In the genomic region with DNA sequence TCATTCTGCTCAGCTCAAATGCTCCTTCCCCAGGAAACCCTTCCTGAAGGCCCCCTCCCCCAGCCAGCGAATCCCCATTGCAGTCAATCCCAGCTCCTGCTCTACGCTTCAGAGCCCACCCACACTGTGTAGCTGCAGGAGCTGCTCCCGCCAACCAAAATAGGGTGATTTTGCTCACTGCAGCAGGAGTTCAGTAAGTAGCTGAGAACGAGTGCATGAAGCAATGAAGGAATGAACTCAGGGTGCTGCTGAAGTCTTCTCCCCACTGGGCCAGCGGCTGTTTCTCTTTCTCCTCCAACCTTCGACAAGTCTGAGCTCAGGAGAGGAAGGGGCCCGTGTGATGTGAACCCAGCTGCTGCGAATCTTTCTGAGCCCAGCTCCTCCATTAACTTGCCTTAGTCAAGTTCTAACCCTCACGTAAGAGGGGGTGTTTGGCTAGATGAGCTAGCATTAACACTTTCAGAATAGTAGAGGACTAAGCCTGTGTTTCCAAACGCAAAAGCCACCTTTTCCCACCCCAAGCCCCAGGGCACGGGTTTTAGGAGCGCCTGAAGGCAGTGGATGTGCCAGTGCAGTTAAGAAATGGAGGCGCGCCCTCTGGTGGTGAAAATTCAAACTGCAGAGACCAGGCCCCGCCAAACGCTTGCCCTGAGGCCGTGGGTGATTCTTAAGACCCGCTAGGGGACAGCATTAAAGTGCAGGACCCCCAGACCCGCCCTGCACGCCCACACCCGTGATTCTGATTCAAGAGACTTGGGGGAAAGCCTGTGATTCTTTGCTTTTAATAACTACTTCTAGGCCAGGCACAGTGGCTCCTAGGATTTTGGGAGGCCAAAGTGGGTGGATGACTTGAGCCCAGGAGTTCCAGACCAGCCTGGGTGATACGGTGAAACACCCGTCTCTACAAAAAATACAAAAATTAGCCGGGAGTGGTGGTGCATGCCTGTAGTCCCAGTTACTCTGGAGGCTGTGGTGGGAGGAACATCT, we compare ENCODE assay signal across 8 cellular contexts. TPM values are rescaled to one million over a fixed set of nuclear protein-coding genes. Genes with fewer than 3 reads are reported as not detected.
DNase-seq lines count a peak whose midpoint lies in the region; ATAC-seq, FAIRE-seq and TF ChIP-seq lines count a peak whose summit lies in the region.

No MANE protein-coding gene starts in this region.

- peak; percentile 44 for DNase-seq in ACHN
- peak; percentile 47 for DNase-seq in GM12891 (ENCODE audit: insufficient read length, low spot score)
- peak; percentile 11 for DNase-seq in LHCN-M2 (ENCODE audit: low read depth)
- DNase-seq in caudate nucleus (lab: John Stamatoyannopoulos, UW) = peak in 36 of 61 donors; percentile 5 to 56 (median 28)
- DNase-seq in HepG2 (ENCODE audit: low spot score) = peak; percentile 56
- peak; percentile 23 for DNase-seq in stimulated activated CD8-positive, alpha-beta memory T cell treated with anti-CD3 and anti-CD28 coated beads, Interleukin-12 subunit alpha, Interleukin-12 subunit beta, amount 100 ng/mL, for 1 hour (ENCODE audit: low read depth)

- no TSS peak for BruUV-seq in HepG2 (replicated peaks; lab: Mats Ljungman, UMichigan)

- TF ChIP-seq POLR2A in GM12891 (IDR thresholded peaks at IDR 0.05; ENCODE audit: low read depth, low read length) (no peak), HepG2 (IDR thresholded peaks at IDR 0.05; ENCODE audit: insufficient read depth in 1 of 2, low read depth in 2 of 2, low read length in 2 of 2) (no peak)

- H3K4me3 ChIP-seq in HepG2 (replicated peaks in 1 of 3; ENCODE audit: insufficient read depth in 1 of 3, low read depth in 2 of 3, low read length in 3 of 3) = peak overlapping the region; percentile 20 to 58 (median 20); a peak in 4 of 6 replicates

- 20% methylated on average over 19 of the region's 24 CpGs for WGBS in HepG2 (ENCODE audit: low lambda C conversion rate)

- no peaks in the 10 kb centered on the region for H3K79me2 ChIP-seq in HepG2 (ENCODE audit: insufficient read depth, low read length)

- H3K27me3 ChIP-seq in HepG2 (ENCODE audit: control insufficient read depth in 1 of 2, insufficient read depth in 2 of 2, low read length in 2 of 2) = no peaks in the 10 kb centered on the region

- peaks cover 12% of the 10 kb centered on the region for H3K9me3 ChIP-seq in HepG2 (ENCODE audit: low read length)

- H3K9ac ChIP-seq in HepG2 (ENCODE audit: insufficient read depth, low read depth, low read length) = peak overlapping the region; percentile 19; the same call in 1 of the 2 replicates

- H4K20me1 ChIP-seq in HepG2 (ENCODE audit: insufficient read depth, low read length) = no peaks in the 10 kb centered on the region

- H2AFZ ChIP-seq in HepG2 (ENCODE audit: low read length) = no peak overlapping the region

- ATAC-seq in HepG2 (peak; percentile 88), HG03175 (IDR thresholded peaks at IDR 0.05; ENCODE audit: unreplicated experiment) (no peak)

- H3K4me2 ChIP-seq in HepG2 (ENCODE audit: low read depth, low read length) = peak overlapping the region; percentile 76

- no peak overlapping the region; the same call in 1 of the 2 replicates for H3K27ac ChIP-seq in VCaP
- H3K27ac ChIP-seq in caudate nucleus (ENCODE audit: low read depth, low read length) = no peak overlapping the region
- no peak overlapping the region for H3K27ac ChIP-seq in HepG2 (ENCODE audit: extremely low read length, insufficient read depth, low read length)

- TF ChIP-seq CTCF in VCaP (conservative IDR thresholded peaks at IDR 0.05) (peak; percentile 94), HepG2 (CRISPR knock-in tag; IDR thresholded peaks at IDR 0.05) (peak; percentile 90)

- TF ChIP-seq EP300 in HepG2 (IDR thresholded peaks at IDR 0.05; ENCODE audit: low read depth in 2 of 2, low read length in 2 of 2) = no peak
- no peak for TF ChIP-seq EP300 in HepG2 (CRISPR knock-in tag; IDR thresholded peaks at IDR 0.05; ENCODE audit: borderline replicate concordance)

- POLR2A ChIA-PET in HepG2 (lab: Yijun Ruan, JAX) = interaction anchor here (0.6 to 3.0 kb wide), 21 partner anchors 9 to 126 kb away, joined by 3 to 23 read pairs (median 4); a partner anchor contains a TSS

- intact Hi-C loops in HepG2 (cut with micrococcal nuclease; ENCODE audit: unreplicated experiment) = loop anchor here (1.0 to 2.0 kb wide), 3 partner anchors 50 to 126 kb away; no protein-coding TSS in a partner anchor

- in situ Hi-C loops in ACHN (cut with HindIII; ENCODE audit: low pct_ligation_motif_present, low pct_unique_long_range_greater_than_20kb, low sequenced_read_pairs) (no loop called here), HepG2 (cut with HindIII; ENCODE audit: extremely low pct_ligation_motif_present, low pct_unique_long_range_greater_than_20kb) (loop anchor here (5.0 to 10.0 kb wide), 2 partner anchors 122 to 136 kb away; no protein-coding TSS in a partner anchor)

- CTCF ChIA-PET in HepG2 (lab: Yijun Ruan, JAX; ENCODE audit: low intra/inter-chr PET ratio, low total read pairs) = interaction anchor here (0.7 to 3.1 kb wide), 7 partner anchors 13 to 132 kb away, joined by 3 to 14 read pairs (median 5); no protein-coding TSS in a partner anchor

- H3K36me3 ChIP-seq in HepG2 (replicated peaks in 1 of 2; ENCODE audit: control insufficient read depth in 1 of 2, insufficient read depth in 2 of 2, low read length in 2 of 2) = no peaks in the 10 kb centered on the region

- peaks cover 73% of the 10 kb centered on the region for H3K4me1 ChIP-seq in HepG2 (ENCODE audit: insufficient read depth, low read length)

- TF ChIP-seq RAD21 in HepG2 (CRISPR knock-in tag; IDR thresholded peaks at IDR 0.05) = peak; percentile 84

- FAIRE-seq in GM12891 (lab: Jason Lieb, UNC) = no peak
- no peak for FAIRE-seq in HepG2 (lab: Jason Lieb, UNC)

RNA-seq across cellular contexts. Expression of a gene that starts 11.9 kb away (rescaled TPM):
- not detected for polyA plus RNA-seq in GM12891 (2012; ENCODE audit: low read depth, missing spikeins)
- not detected in 2 replicates for total RNA-seq in LHCN-M2 (2014; rRNA removed)
- not detected for polyA plus RNA-seq in LHCN-M2 (2012)
- total RNA-seq in HepG2 (2016; rRNA removed; fragmentation: Illumina TruSeq; extraction: Trizol) = 17.2 and 39.1 TPM in 2 replicates
- 5.1 and 5.2 TPM in 2 replicates for total RNA-seq in HepG2 (2016; cell fraction: cytosol; rRNA removed; fragmentation: Illumina TruSeq; extraction: Trizol; ENCODE audit: low read depth)
- total RNA-seq in HepG2 (2016; cell fraction: insoluble cytoplasmic fraction; rRNA removed; fragmentation: Illumina TruSeq; extraction: Trizol) = 18.0 and 38.7 TPM in 2 replicates
- total RNA-seq in HepG2 (2016; cell fraction: membrane; rRNA removed; fragmentation: Illumina TruSeq; extraction: Trizol) = 9.0 and 10.8 TPM in 2 replicates
- total RNA-seq in HepG2 (2016; cell fraction: nucleus; rRNA removed; fragmentation: Illumina TruSeq; extraction: Trizol) = 31.1 and 34.0 TPM in 2 replicates
- polyA plus RNA-seq in HepG2 (2011; rRNA removed) = 57.8 and 82.7 TPM in 2 replicates
- polyA plus RNA-seq in HepG2 (2011; cell fraction: cytosol; rRNA removed) = 51.9 and 68.1 TPM in 2 replicates
- polyA plus RNA-seq in HepG2 (2011; cell fraction: nucleus; rRNA removed) = 26.7 and 38.8 TPM in 2 replicates
- polyA plus RNA-seq in HepG2 (2012) = 39.8 and 51.8 TPM in 2 replicates
- polyA plus RNA-seq in HepG2 (2016; cell fraction: cytosol; fragmentation: Illumina TruSeq; extraction: Trizol; ENCODE audit: low read depth) = 4.5 and 5.5 TPM in 2 replicates
- 17.2 and 17.4 TPM in 2 replicates for polyA plus RNA-seq in HepG2 (2016; cell fraction: insoluble cytoplasmic fraction; fragmentation: Illumina TruSeq; extraction: Trizol; ENCODE audit: low read depth)
- polyA plus RNA-seq in HepG2 (2016; cell fraction: membrane; fragmentation: Illumina TruSeq; extraction: Trizol; ENCODE audit: low read depth) = 7.7 and 8.0 TPM in 2 replicates
- polyA plus RNA-seq in HepG2 (2016; cell fraction: nucleus; fragmentation: Illumina TruSeq; extraction: Trizol; ENCODE audit: insufficient read depth, low read depth) = 48.5 and 50.8 TPM in 2 replicates
- 48.7 TPM in 1 of 2 replicates, not detected in the other for polyA minus RNA-seq in HepG2 (2011; rRNA and poly(A)+ RNA removed; ENCODE audit: low replicate concordance)
- 12.7 and 23.3 TPM in 2 replicates for polyA minus RNA-seq in HepG2 (2011; cell fraction: cytosol; rRNA and poly(A)+ RNA removed)
- 13.5 and 19.5 TPM in 2 replicates for polyA minus RNA-seq in HepG2 (2011; cell fraction: nucleus; rRNA and poly(A)+ RNA removed)

RNA-seq across cellular contexts. Expression of a gene that starts 31.9 kb away (rescaled TPM):
- not detected for polyA plus RNA-seq in GM12891 (2012; ENCODE audit: low read depth, missing spikeins)
- 0.06 and 0.13 TPM in 2 replicates for total RNA-seq in LHCN-M2 (2014; rRNA removed)
- polyA plus RNA-seq in LHCN-M2 (2012) = 0.10 TPM
- total RNA-seq in HepG2 (2016; rRNA removed; fragmentation: Illumina TruSeq; extraction: Trizol) = 237 and 498 TPM in 2 replicates
- 71.6 and 82.2 TPM in 2 replicates for total RNA-seq in HepG2 (2016; cell fraction: cytosol; rRNA removed; fragmentation: Illumina TruSeq; extraction: Trizol; ENCODE audit: low read depth)
- total RNA-seq in HepG2 (2016; cell fraction: insoluble cytoplasmic fraction; rRNA removed; fragmentation: Illumina TruSeq; extraction: Trizol) = 219 and 507 TPM in 2 replicates
- total RNA-seq in HepG2 (2016; cell fraction: membrane; rRNA removed; fragmentation: Illumina TruSeq; extraction: Trizol) = 187 and 205 TPM in 2 replicates
- 372 and 429 TPM in 2 replicates for total RNA-seq in HepG2 (2016; cell fraction: nucleus; rRNA removed; fragmentation: Illumina TruSeq; extraction: Trizol)
- polyA plus RNA-seq in HepG2 (2011; rRNA removed) = 449 and 569 TPM in 2 replicates
- polyA plus RNA-seq in HepG2 (2011; cell fraction: cytosol; rRNA removed) = 331 and 435 TPM in 2 replicates
- 165 and 220 TPM in 2 replicates for polyA plus RNA-seq in HepG2 (2011; cell fraction: nucleus; rRNA removed)
- 423 and 569 TPM in 2 replicates for polyA plus RNA-seq in HepG2 (2012)
- polyA plus RNA-seq in HepG2 (2016; cell fraction: cytosol; fragmentation: Illumina TruSeq; extraction: Trizol; ENCODE audit: low read depth) = 81.2 and 88.3 TPM in 2 replicates
- 241 and 254 TPM in 2 replicates for polyA plus RNA-seq in HepG2 (2016; cell fraction: insoluble cytoplasmic fraction; fragmentation: Illumina TruSeq; extraction: Trizol; ENCODE audit: low read depth)
- polyA plus RNA-seq in HepG2 (2016; cell fraction: membrane; fragmentation: Illumina TruSeq; extraction: Trizol; ENCODE audit: low read depth) = 159 and 171 TPM in 2 replicates
- polyA plus RNA-seq in HepG2 (2016; cell fraction: nucleus; fragmentation: Illumina TruSeq; extraction: Trizol; ENCODE audit: insufficient read depth, low read depth) = 573 and 590 TPM in 2 replicates
- 0.30 and 414 TPM in 2 replicates for polyA minus RNA-seq in HepG2 (2011; rRNA and poly(A)+ RNA removed; ENCODE audit: low replicate concordance)
- polyA minus RNA-seq in HepG2 (2011; cell fraction: cytosol; rRNA and poly(A)+ RNA removed) = 176 and 231 TPM in 2 replicates
- 87.0 and 105 TPM in 2 replicates for polyA minus RNA-seq in HepG2 (2011; cell fraction: nucleus; rRNA and poly(A)+ RNA removed)

RNA-seq across cellular contexts. Expression of a gene that starts 40.0 kb away (rescaled TPM):
- not detected for polyA plus RNA-seq in GM12891 (2012; ENCODE audit: low read depth, missing spikeins)
- total RNA-seq in LHCN-M2 (2014; rRNA removed) (not detected in 2 replicates), HepG2 (2016; rRNA removed; fragmentation: Illumina TruSeq; extraction: Trizol) (not detected in 2 replicates)
- polyA plus RNA-seq in LHCN-M2 (2012) = 0.12 TPM
- total RNA-seq in HepG2 (2016; cell fraction: cytosol; rRNA removed; fragmentation: Illumina TruSeq; extraction: Trizol; ENCODE audit: low read depth) = not detected in 2 replicates
- total RNA-seq in HepG2 (2016; cell fraction: insoluble cytoplasmic fraction; rRNA removed; fragmentation: Illumina TruSeq; extraction: Trizol) = not detected in 2 replicates
- total RNA-seq in HepG2 (2016; cell fraction: membrane; rRNA removed; fragmentation: Illumina TruSeq; extraction: Trizol) = not detected in 2 replicates
- total RNA-seq in HepG2 (2016; cell fraction: nucleus; rRNA removed; fragmentation: Illumina TruSeq; extraction: Trizol) = not detected in 2 replicates
- polyA plus RNA-seq in HepG2 (2011; rRNA removed) = 0.08 TPM in 1 of 2 replicates, not detected in the other
- 0.07 TPM in 1 of 2 replicates, not detected in the other for polyA plus RNA-seq in HepG2 (2011; cell fraction: cytosol; rRNA removed)
- polyA plus RNA-seq in HepG2 (2011; cell fraction: nucleus; rRNA removed) = not detected in 2 replicates
- 9.8 and 20.4 TPM in 2 replicates for polyA plus RNA-seq in HepG2 (2012)
- not detected in 2 replicates for polyA plus RNA-seq in HepG2 (2016; cell fraction: cytosol; fragmentation: Illumina TruSeq; extraction: Trizol; ENCODE audit: low read depth)
- polyA plus RNA-seq in HepG2 (2016; cell fraction: insoluble cytoplasmic fraction; fragmentation: Illumina TruSeq; extraction: Trizol; ENCODE audit: low read depth) = 0.11 TPM in 1 of 2 replicates, not detected in the other
- polyA plus RNA-seq in HepG2 (2016; cell fraction: membrane; fragmentation: Illumina TruSeq; extraction: Trizol; ENCODE audit: low read depth) = 0.08 TPM in 1 of 2 replicates, not detected in the other
- not detected in 2 replicates for polyA plus RNA-seq in HepG2 (2016; cell fraction: nucleus; fragmentation: Illumina TruSeq; extraction: Trizol; ENCODE audit: insufficient read depth, low read depth)
- polyA minus RNA-seq in HepG2 (2011; rRNA and poly(A)+ RNA removed; ENCODE audit: low replicate concordance) = 0.10 TPM in 1 of 2 replicates, not detected in the other
- not detected in 2 replicates for polyA minus RNA-seq in HepG2 (2011; cell fraction: cytosol; rRNA and poly(A)+ RNA removed)
- polyA minus RNA-seq in HepG2 (2011; cell fraction: nucleus; rRNA and poly(A)+ RNA removed) = not detected in 2 replicates

Comparison
In these comparisons a context has a peak if more than half of its experiments do, and no peak if none do; other contexts are left out.
1. RNA of a gene that starts 31.9 kb away (total RNA-seq): 71.6 to 507 TPM in HepG2; 0.06 to 0.13 TPM in LHCN-M2; every median in the first group is over 10 times any median in the second.
2. Peak in every context shown above with its lines, with median percentiles within 50 percentile points of each other: DNase-seq.